Comparison of ENCODE assay signal across 18 cellular contexts in the genomic region with DNA sequence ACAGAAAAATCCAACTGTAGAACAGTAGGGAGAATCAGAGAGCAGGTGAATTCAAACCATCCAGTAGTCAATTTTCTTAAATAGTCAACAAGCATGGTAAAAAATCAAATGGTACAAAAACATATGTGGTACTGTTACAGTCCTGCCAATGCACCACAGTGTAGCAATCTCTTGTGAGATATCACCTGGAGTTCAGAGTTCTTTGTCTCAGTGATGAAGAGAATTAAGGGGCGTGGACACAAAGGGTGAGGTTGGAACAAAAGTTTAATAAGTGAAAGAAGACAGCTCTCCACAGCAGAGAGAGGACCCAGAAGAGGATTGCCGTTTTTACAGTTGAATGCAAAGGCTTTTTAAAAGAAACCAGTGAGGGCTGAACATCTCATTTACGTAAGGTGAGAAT.
"Had no signal": no experiment of that assay in that cellular context is flagged by ENCODE, and none has a peak within 500 bp of the region (broad histone marks: within the 10 kb centered on the region; RNA-seq: fewer than 3 reads in every experiment).

No MANE protein-coding gene starts in this region.

- H3K36me3 Mint-ChIP-seq: stimulated activated effector memory CD8-positive, alpha-beta T cell treated with anti-CD3 and anti-CD28 coated beads, Interleukin-12 subunit alpha, Interleukin-12 subunit beta, amount 100 ng/mL, for 72 hours had no signal

- H3K27ac Mint-ChIP-seq: activated CD4-positive, alpha-beta memory T cell treated with anti-CD3 and anti-CD28 coated beads for 36 hours; activated naive CD8-positive, alpha-beta T cell treated with anti-CD3 and anti-CD28 coated beads, Interleukin-2, amount 10 ng/mL, durations not matched to agents 7 days and 5 days; activated T-helper 1 cell treated with anti-CD3 and anti-CD28 coated beads, Interleukin-12 subunit alpha, Interleukin-12 subunit beta, Interleukin-2, Interleukin-4 antibody, amounts not matched to agents 30 ng/mL and 10 ng/mL and 1 ng/mL, durations not matched to agents 14 hours and 24 hours and 36 hours; naive B cell; stimulated activated effector memory CD8-positive, alpha-beta T cell treated with anti-CD3 and anti-CD28 coated beads, Interleukin-12 subunit alpha, Interleukin-12 subunit beta, amount 100 ng/mL, for 72 hours had no signal

- H3K27ac ChIP-seq: brain microvascular endothelial cell, heart left ventricle, pancreas, thyroid gland, uterus had no signal

- H3K4me1 ChIP-seq: pancreas, thyroid gland had no signal

- H3K36me3 ChIP-seq: brain microvascular endothelial cell, pancreas, thyroid gland, uterus had no signal

- H3K27me3 Mint-ChIP-seq: activated CD4-positive, alpha-beta memory T cell treated with anti-CD3 and anti-CD28 coated beads for 36 hours; activated naive CD8-positive, alpha-beta T cell treated with anti-CD3 and anti-CD28 coated beads, Interleukin-2, amount 10 ng/mL, durations not matched to agents 7 days and 5 days had no signal

- H3K4me3 Mint-ChIP-seq: activated CD4-positive, alpha-beta memory T cell treated with anti-CD3 and anti-CD28 coated beads for 36 hours; activated naive CD8-positive, alpha-beta T cell treated with anti-CD3 and anti-CD28 coated beads, Interleukin-2, amount 10 ng/mL, durations not matched to agents 7 days and 5 days; activated T-helper 1 cell treated with anti-CD3 and anti-CD28 coated beads, Interleukin-12 subunit alpha, Interleukin-12 subunit beta, Interleukin-2, Interleukin-4 antibody, amounts not matched to agents 30 ng/mL and 10 ng/mL and 1 ng/mL, durations not matched to agents 14 hours and 24 hours and 36 hours; naive B cell; stimulated activated effector memory CD8-positive, alpha-beta T cell treated with anti-CD3 and anti-CD28 coated beads, Interleukin-12 subunit alpha, Interleukin-12 subunit beta, amount 100 ng/mL, for 72 hours had no signal

- H3K9me3 ChIP-seq: pancreas, thyroid gland had no signal

- H3K4me3 ChIP-seq: heart left ventricle, lung, pancreas, thyroid gland, uterus had no signal

- FAIRE-seq: frontal cortex, pancreas had no signal

- DNase-seq: activated CD4-positive, alpha-beta memory T cell treated with anti-CD3 and anti-CD28 coated beads for 36 hours; activated CD4-positive, alpha-beta T cell treated with anti-CD3 and anti-CD28 coated beads for 1 hour; activated CD8-positive, alpha-beta memory T cell treated with anti-CD3 and anti-CD28 coated beads, Interleukin-2, amount 50 U/mL, for 48 hours; activated naive CD4-positive, alpha-beta T cell; activated naive CD8-positive, alpha-beta T cell treated with anti-CD3 and anti-CD28 coated beads, Interleukin-2, amount 10 ng/mL, durations not matched to agents 7 days and 5 days; brain microvascular endothelial cell; cerebellar nuclear complex; effector CD8-positive, alpha-beta T cell; heart left ventricle; naive B cell; pancreas; T-helper 9 cell; thyroid gland; uterus had no signal

- H3K27me3 ChIP-seq: brain microvascular endothelial cell, heart left ventricle, pancreas, thyroid gland, uterus had no signal

- H3K4me1 Mint-ChIP-seq: activated naive CD8-positive, alpha-beta T cell treated with anti-CD3 and anti-CD28 coated beads, Interleukin-2, amount 10 ng/mL, durations not matched to agents 7 days and 5 days; naive B cell; stimulated activated effector memory CD8-positive, alpha-beta T cell treated with anti-CD3 and anti-CD28 coated beads, Interleukin-12 subunit alpha, Interleukin-12 subunit beta, amount 100 ng/mL, for 72 hours had no signal

- ATAC-seq: heart left ventricle; pancreas; stimulated activated effector memory CD8-positive, alpha-beta T cell treated with anti-CD3 and anti-CD28 coated beads, Interleukin-12 subunit alpha, Interleukin-12 subunit beta, amount 100 ng/mL, for 72 hours had no signal
